1 cellular context compared by ENCODE assay signal in genomic region chr3:117628896-117629295, GRCh38.
TF ChIP-seq lines count a peak whose summit lies in the region.

No MANE protein-coding gene starts in this region.

TF ChIP-seq in GM23338, 12 proteins besides CTCF, POLR2A, EP300 and RAD21 (continued from another document):
- TF ChIP-seq, protein P1, sequence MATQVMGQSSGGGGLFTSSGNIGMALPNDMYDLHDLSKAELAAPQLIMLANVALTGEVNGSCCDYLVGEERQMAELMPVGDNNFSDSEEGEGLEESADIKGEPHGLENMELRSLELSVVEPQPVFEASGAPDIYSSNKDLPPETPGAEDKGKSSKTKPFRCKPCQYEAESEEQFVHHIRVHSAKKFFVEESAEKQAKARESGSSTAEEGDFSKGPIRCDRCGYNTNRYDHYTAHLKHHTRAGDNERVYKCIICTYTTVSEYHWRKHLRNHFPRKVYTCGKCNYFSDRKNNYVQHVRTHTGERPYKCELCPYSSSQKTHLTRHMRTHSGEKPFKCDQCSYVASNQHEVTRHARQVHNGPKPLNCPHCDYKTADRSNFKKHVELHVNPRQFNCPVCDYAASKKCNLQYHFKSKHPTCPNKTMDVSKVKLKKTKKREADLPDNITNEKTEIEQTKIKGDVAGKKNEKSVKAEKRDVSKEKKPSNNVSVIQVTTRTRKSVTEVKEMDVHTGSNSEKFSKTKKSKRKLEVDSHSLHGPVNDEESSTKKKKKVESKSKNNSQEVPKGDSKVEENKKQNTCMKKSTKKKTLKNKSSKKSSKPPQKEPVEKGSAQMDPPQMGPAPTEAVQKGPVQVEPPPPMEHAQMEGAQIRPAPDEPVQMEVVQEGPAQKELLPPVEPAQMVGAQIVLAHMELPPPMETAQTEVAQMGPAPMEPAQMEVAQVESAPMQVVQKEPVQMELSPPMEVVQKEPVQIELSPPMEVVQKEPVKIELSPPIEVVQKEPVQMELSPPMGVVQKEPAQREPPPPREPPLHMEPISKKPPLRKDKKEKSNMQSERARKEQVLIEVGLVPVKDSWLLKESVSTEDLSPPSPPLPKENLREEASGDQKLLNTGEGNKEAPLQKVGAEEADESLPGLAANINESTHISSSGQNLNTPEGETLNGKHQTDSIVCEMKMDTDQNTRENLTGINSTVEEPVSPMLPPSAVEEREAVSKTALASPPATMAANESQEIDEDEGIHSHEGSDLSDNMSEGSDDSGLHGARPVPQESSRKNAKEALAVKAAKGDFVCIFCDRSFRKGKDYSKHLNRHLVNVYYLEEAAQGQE (IDR thresholded peaks at IDR 0.05; ENCODE audit: unreplicated experiment): no peak
- TF ChIP-seq EZH2 (IDR thresholded peaks at IDR 0.05; ENCODE audit: low read depth, unreplicated experiment): no peak
- TF ChIP-seq ZNF114 (CRISPR knock-in tag; IDR thresholded peaks at IDR 0.05): no peak
- TF ChIP-seq NANOG (IDR thresholded peaks at IDR 0.05; ENCODE audit: borderline replicate concordance): no peak
- TF ChIP-seq JUNB (IDR thresholded peaks at IDR 0.05; ENCODE audit: unreplicated experiment): no peak
- TF ChIP-seq ETS1 (IDR thresholded peaks at IDR 0.05): no peak
- no peak for TF ChIP-seq CREB1 (CRISPR knock-in tag; IDR thresholded peaks at IDR 0.05; ENCODE audit: low read depth)
- no peak for TF ChIP-seq ZNF331 (CRISPR knock-in tag; IDR thresholded peaks at IDR 0.05; ENCODE audit: low read depth)
